9 cellular contexts compared by ENCODE assay signal in the genomic region with DNA sequence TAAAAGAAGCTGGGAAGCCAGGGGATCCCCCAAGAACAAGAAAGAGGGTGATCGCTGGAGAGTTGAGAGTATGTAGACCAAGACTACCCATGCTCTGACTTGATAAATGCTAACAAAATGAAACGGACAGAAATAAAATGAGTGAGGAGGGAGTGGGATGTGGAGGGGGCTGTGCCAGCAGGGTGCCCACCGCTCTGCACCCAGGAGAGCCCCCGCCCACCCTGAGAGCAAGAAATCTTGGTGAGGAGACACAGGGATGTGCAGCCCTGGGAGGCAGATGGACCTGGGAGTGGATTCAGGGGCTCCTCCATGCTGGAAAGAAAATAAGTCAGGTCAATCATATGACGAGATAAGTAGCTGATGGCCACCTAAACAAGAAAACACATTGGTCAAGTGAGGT.
"Had no signal": no experiment of that assay in that cellular context is flagged by ENCODE, and none has a peak within 500 bp of the region (broad histone marks: within the 10 kb centered on the region; RNA-seq: fewer than 3 reads in every experiment).

No MANE protein-coding gene starts in this region.

- H3K4me3 ChIP-seq: GM23248, GM23338, HAP-1 had no signal

- H3K36me3 ChIP-seq: HAP-1 had no signal

- H3K27ac ChIP-seq: GM23248 had no signal

- H3K4me1 Mint-ChIP-seq: GM23338 had no signal

- H3K4me1 ChIP-seq: HAP-1 had no signal

- H3K27ac Mint-ChIP-seq: GM23338, H9, HFFc6 had no signal

- DNase-seq: GM23248, GOT3, H7, H9, HCEC 1CT, HFFc6 had no signal

- H3K9me3 ChIP-seq: HAP-1 had no signal

- H3K4me3 Mint-ChIP-seq: GM23338, H9, HFFc6 had no signal

- ATAC-seq: GM23338, HCT116 had no signal
